1 cellular context compared by ENCODE assay signal in genomic region chr1:243849089-243850012, GRCh38.
TF ChIP-seq lines count a peak whose summit lies in the region.

No MANE protein-coding gene starts in this region.

TF ChIP-seq in HEK293, 187 proteins besides CTCF, POLR2A, EP300 and RAD21 (continued from another document and continues in another):
- TF ChIP-seq HIC1 (tag by site-specific recombination; IDR thresholded peaks at IDR 0.05) (no peak), ZNF404 (tag by site-specific recombination; IDR thresholded peaks at IDR 0.05) (no peak), ZNF24 (tag by site-specific recombination; IDR thresholded peaks at IDR 0.05) (0 out of 2 replicates have a peak, but pooled peaks have one; percentile 46), ZNF366 (tag by site-specific recombination; conservative IDR thresholded peaks at IDR 0.05) (0 out of 2 replicates have a peak, but pooled peaks have one; percentile 24), ZNF37A (tag by site-specific recombination; IDR thresholded peaks at IDR 0.05) (no peak), ZFP37 (tag by site-specific recombination; IDR thresholded peaks at IDR 0.05) (0 out of 2 replicates have a peak, but pooled peaks have one; percentile 49), ZNF777 (tag by site-specific recombination; IDR thresholded peaks at IDR 0.05; ENCODE audit: borderline replicate concordance) (no peak), ZNF223 (tag by site-specific recombination; IDR thresholded peaks at IDR 0.05) (no peak), ZNF174 (tag by site-specific recombination; IDR thresholded peaks at IDR 0.05) (no peak), ZNF146 (tag by site-specific recombination; IDR thresholded peaks at IDR 0.05) (no peak), ZBTB6 (tag by site-specific recombination; IDR thresholded peaks at IDR 0.05) (no peak), ZNF664 (tag by site-specific recombination; IDR thresholded peaks at IDR 0.05) (no peak), GLI2 (tag by site-specific recombination; IDR thresholded peaks at IDR 0.05; ENCODE audit: borderline replicate concordance, low read depth) (no peak), ZBTB21 (tag by site-specific recombination; IDR thresholded peaks at IDR 0.05) (no peak), KLF10 (tag by site-specific recombination; IDR thresholded peaks at IDR 0.05) (peak; percentile 70), ZNF354C (tag by site-specific recombination; IDR thresholded peaks at IDR 0.05; ENCODE audit: borderline replicate concordance, low read depth) (no peak), ZXDB (tag by site-specific recombination; IDR thresholded peaks at IDR 0.05) (peak; percentile 60), ZNF513 (tag by site-specific recombination; IDR thresholded peaks at IDR 0.05) (no peak), ZNF561 (tag by site-specific recombination; IDR thresholded peaks at IDR 0.05; ENCODE audit: borderline replicate concordance) (0 out of 2 replicates have a peak, but pooled peaks have one; percentile 37), ZFP41 (tag by site-specific recombination; IDR thresholded peaks at IDR 0.05; ENCODE audit: borderline replicate concordance) (no peak), GLIS2 (tag by site-specific recombination; IDR thresholded peaks at IDR 0.05) (peak; percentile 80), RBAK (tag by site-specific recombination; IDR thresholded peaks at IDR 0.05) (no peak), OSR2 (tag by site-specific recombination; IDR thresholded peaks at IDR 0.05) (no peak), ZBTB20 (tag by site-specific recombination; IDR thresholded peaks at IDR 0.05) (peak; percentile 91), FEZF1 (tag by site-specific recombination; IDR thresholded peaks at IDR 0.05) (no peak), ATF2 (tag by site-specific recombination; IDR thresholded peaks at IDR 0.05; ENCODE audit: low read depth) (no peak), BCL11B (tag by site-specific recombination; IDR thresholded peaks at IDR 0.05; ENCODE audit: low read depth) (no peak), ZNF510 (tag by site-specific recombination; IDR thresholded peaks at IDR 0.05; ENCODE audit: insufficient replicate concordance) (no peak), ZNF707 (tag by site-specific recombination; IDR thresholded peaks at IDR 0.05) (no peak), ELK4 (IDR thresholded peaks at IDR 0.05; ENCODE audit: borderline replicate concordance, low read depth, low read length) (no peak), ZNF837 (tag by site-specific recombination; IDR thresholded peaks at IDR 0.05) (no peak), SP7 (tag by site-specific recombination; IDR thresholded peaks at IDR 0.05) (peak; percentile 49), ZNF530 (tag by site-specific recombination; IDR thresholded peaks at IDR 0.05; ENCODE audit: low read depth) (no peak), ZNF184 (tag by site-specific recombination; IDR thresholded peaks at IDR 0.05) (0 out of 2 replicates have a peak, but pooled peaks have one; percentile 12), ZNF792 (tag by site-specific recombination; IDR thresholded peaks at IDR 0.05) (peak; percentile 35; the same call in 1 of the 2 replicates), ZNF324 (tag by site-specific recombination; IDR thresholded peaks at IDR 0.05) (no peak), ZNF362 (tag by site-specific recombination; IDR thresholded peaks at IDR 0.05) (no peak), KLF8 (tag by site-specific recombination; IDR thresholded peaks at IDR 0.05) (peak; percentile 87), ZSCAN23 (tag by site-specific recombination; IDR thresholded peaks at IDR 0.05) (no peak), REPIN1 (tag by site-specific recombination; IDR thresholded peaks at IDR 0.05; ENCODE audit: low read depth) (no peak)
- TF ChIP-seq, protein P1, sequence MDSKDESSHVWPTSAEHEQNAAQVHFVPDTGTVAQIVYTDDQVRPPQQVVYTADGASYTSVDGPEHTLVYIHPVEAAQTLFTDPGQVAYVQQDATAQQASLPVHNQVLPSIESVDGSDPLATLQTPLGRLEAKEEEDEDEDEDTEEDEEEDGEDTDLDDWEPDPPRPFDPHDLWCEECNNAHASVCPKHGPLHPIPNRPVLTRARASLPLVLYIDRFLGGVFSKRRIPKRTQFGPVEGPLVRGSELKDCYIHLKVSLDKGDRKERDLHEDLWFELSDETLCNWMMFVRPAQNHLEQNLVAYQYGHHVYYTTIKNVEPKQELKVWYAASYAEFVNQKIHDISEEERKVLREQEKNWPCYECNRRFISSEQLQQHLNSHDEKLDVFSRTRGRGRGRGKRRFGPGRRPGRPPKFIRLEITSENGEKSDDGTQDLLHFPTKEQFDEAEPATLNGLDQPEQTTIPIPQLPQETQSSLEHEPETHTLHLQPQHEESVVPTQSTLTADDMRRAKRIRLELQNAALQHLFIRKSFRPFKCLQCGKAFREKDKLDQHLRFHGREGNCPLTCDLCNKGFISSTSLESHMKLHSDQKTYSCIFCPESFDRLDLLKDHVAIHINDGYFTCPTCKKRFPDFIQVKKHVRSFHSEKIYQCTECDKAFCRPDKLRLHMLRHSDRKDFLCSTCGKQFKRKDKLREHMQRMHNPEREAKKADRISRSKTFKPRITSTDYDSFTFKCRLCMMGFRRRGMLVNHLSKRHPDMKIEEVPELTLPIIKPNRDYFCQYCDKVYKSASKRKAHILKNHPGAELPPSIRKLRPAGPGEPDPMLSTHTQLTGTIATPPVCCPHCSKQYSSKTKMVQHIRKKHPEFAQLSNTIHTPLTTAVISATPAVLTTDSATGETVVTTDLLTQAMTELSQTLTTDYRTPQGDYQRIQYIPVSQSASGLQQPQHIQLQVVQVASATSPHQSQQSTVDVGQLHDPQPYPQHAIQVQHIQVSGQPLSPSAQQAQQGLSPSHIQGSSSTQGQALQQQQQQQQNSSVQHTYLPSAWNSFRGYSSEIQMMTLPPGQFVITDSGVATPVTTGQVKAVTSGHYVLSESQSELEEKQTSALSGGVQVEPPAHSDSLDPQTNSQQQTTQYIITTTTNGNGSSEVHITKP (tag by site-specific recombination; IDR thresholded peaks at IDR 0.05), result no peak
- TF ChIP-seq, protein P2, sequence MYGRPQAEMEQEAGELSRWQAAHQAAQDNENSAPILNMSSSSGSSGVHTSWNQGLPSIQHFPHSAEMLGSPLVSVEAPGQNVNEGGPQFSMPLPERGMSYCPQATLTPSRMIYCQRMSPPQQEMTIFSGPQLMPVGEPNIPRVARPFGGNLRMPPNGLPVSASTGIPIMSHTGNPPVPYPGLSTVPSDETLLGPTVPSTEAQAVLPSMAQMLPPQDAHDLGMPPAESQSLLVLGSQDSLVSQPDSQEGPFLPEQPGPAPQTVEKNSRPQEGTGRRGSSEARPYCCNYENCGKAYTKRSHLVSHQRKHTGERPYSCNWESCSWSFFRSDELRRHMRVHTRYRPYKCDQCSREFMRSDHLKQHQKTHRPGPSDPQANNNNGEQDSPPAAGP (tag by site-specific recombination; IDR thresholded peaks at IDR 0.05), result peak; percentile 62; the same call in 1 of the 2 replicates
- TF ChIP-seq, protein P3, sequence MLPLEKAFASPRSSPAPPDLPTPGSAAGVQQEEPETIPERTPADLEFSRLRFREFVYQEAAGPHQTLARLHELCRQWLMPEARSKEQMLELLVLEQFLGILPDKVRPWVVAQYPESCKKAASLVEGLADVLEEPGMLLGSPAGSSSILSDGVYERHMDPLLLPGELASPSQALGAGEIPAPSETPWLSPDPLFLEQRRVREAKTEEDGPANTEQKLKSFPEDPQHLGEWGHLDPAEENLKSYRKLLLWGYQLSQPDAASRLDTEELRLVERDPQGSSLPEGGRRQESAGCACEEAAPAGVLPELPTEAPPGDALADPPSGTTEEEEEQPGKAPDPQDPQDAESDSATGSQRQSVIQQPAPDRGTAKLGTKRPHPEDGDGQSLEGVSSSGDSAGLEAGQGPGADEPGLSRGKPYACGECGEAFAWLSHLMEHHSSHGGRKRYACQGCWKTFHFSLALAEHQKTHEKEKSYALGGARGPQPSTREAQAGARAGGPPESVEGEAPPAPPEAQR (tag by site-specific recombination; IDR thresholded peaks at IDR 0.05), result no peak
- TF ChIP-seq, protein P4, sequence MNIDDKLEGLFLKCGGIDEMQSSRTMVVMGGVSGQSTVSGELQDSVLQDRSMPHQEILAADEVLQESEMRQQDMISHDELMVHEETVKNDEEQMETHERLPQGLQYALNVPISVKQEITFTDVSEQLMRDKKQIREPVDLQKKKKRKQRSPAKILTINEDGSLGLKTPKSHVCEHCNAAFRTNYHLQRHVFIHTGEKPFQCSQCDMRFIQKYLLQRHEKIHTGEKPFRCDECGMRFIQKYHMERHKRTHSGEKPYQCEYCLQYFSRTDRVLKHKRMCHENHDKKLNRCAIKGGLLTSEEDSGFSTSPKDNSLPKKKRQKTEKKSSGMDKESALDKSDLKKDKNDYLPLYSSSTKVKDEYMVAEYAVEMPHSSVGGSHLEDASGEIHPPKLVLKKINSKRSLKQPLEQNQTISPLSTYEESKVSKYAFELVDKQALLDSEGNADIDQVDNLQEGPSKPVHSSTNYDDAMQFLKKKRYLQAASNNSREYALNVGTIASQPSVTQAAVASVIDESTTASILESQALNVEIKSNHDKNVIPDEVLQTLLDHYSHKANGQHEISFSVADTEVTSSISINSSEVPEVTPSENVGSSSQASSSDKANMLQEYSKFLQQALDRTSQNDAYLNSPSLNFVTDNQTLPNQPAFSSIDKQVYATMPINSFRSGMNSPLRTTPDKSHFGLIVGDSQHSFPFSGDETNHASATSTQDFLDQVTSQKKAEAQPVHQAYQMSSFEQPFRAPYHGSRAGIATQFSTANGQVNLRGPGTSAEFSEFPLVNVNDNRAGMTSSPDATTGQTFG (tag by site-specific recombination; IDR thresholded peaks at IDR 0.05; ENCODE audit: borderline replicate concordance), result no peak
- TF ChIP-seq, protein P5, sequence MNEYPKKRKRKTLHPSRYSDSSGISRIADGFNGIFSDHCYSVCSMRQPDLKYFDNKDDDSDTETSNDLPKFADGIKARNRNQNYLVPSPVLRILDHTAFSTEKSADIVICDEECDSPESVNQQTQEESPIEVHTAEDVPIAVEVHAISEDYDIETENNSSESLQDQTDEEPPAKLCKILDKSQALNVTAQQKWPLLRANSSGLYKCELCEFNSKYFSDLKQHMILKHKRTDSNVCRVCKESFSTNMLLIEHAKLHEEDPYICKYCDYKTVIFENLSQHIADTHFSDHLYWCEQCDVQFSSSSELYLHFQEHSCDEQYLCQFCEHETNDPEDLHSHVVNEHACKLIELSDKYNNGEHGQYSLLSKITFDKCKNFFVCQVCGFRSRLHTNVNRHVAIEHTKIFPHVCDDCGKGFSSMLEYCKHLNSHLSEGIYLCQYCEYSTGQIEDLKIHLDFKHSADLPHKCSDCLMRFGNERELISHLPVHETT (tag by site-specific recombination; IDR thresholded peaks at IDR 0.05), result no peak; the same call in 1 of the 2 replicates
